8 cellular contexts compared by ENCODE assay signal in the genomic region with DNA sequence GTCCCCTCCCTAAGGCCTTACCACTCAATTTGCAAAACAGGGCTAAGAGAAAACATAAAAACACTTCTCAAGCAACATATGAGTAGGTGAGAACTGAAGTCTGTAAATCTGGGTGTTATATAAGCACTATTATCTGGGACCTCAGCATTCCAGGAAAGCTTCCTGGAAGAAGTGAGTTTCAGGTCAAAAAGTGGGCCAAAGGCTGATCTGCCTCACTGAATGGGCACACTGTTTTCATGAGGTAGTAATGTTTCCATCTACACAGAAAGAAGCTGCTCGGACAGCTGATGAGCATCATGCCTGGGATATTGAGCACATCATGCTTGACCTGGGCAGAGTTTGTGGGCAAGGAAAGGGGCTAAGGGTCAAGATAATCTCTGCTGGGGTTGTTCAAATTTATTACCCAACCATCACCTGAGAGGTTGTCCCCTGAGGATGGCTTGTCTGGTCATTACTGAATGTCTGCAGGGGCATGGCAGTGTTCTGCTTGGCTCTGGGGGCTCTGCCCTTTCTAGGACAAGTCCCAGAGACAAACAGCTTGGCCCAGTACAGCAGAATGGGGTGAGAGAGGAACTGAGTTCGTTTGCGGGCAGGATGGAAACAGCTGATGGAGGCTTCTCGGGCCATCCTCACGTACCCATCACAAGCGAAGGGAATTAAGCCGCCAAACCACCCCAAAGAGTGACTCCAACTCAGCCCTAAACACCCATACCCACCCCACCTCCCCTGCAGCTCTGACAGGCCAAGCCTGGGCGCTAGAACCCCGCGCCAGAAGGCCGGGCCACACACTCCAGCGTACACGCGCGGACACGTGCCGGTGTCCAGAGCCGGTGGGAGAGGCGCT. TPM values are rescaled to one million over a fixed set of nuclear protein-coding genes. Genes with fewer than 3 reads are reported as not detected.
DNase-seq lines count a peak whose midpoint lies in the region; ATAC-seq and TF ChIP-seq lines count a peak whose summit lies in the region.

No MANE protein-coding gene starts in this region.

- POLR2A ChIA-PET in Caco-2 (lab: Charles Lee), result no interaction called here

- H3K4me1 ChIP-seq in Caco-2 (peaks cover 44% of the 10 kb centered on the region), right lobe of liver (peaks cover 0 to 13% (median 5%) of the 10 kb centered on the region in 4 donors), upper lobe of right lung (peaks cover 9% of the 10 kb centered on the region)

- 100% methylated on average over 1 of the region's 19 CpGs for WGBS in right lobe of liver (ENCODE audit: insufficient coverage, low coverage, low lambda C conversion rate, missing lambda C conversion rate)

- peak overlapping the region; percentile 25 for H3K27ac Mint-ChIP-seq in Caco-2 (ENCODE audit: unreplicated experiment)

- H3K9me3 Mint-ChIP-seq in Caco-2 (ENCODE audit: unreplicated experiment), result no peaks in the 10 kb centered on the region

- ATAC-seq in HG03139 (IDR thresholded peaks at IDR 0.05; ENCODE audit: unreplicated experiment) (peak; percentile 2), right lobe of liver (peak; percentile 3 to 31 (median 16)), upper lobe of right lung (peak; percentile 12), GM21737 (IDR thresholded peaks at IDR 0.05; ENCODE audit: unreplicated experiment) (no peak)

- H3K36me3 ChIP-seq in Caco-2 (ENCODE audit: control insufficient read depth, insufficient read depth, low read length) (no peaks in the 10 kb centered on the region), right lobe of liver (no peaks in the 10 kb centered on the region), upper lobe of right lung (no peaks in the 10 kb centered on the region)

- H3K36me3 Mint-ChIP-seq in Caco-2 (ENCODE audit: insufficient read depth, unreplicated experiment), result peaks cover 15% of the 10 kb centered on the region

- BruUV-seq in Caco-2 (replicated peaks; lab: Mats Ljungman, UMichigan), result no TSS peak

- intact Hi-C loops in Caco-2 (cut with micrococcal nuclease; ENCODE audit: unreplicated experiment), result loop anchor here (1.0 kb wide), 1 partner anchor 26 kb away; no protein-coding TSS in a partner anchor
- intact Hi-C loops in right lobe of liver (cut with DNase I), result loop anchor here in 1 of 2 donors (5.0 kb wide), 1 partner anchor 92 kb away; no protein-coding TSS in a partner anchor
- intact Hi-C loops in upper lobe of right lung (cut with DNase I), result loop anchor here (10.0 kb wide), 1 partner anchor 94 kb away; no protein-coding TSS in a partner anchor

- DNase-seq in Caco-2 (no peak), right lobe of liver (no peak), upper lobe of right lung (peak; percentile 67), COR-L47 (lab: John Stamatoyannopoulos, UW) (no peak), AG08395 (ENCODE audit: low spot score) (no peak)

- no peaks in the 10 kb centered on the region for H3K27me3 Mint-ChIP-seq in Caco-2 (ENCODE audit: insufficient read depth, unreplicated experiment)

- CTCF ChIA-PET in Caco-2 (lab: Charles Lee), result interaction anchor here (0.5 kb wide), 1 partner anchor 13 kb away, joined by 5 read pairs; no protein-coding TSS in a partner anchor

- TF ChIP-seq POLR2A in right lobe of liver (IDR thresholded peaks at IDR 0.05), result no peak

- TF ChIP-seq CTCF in Caco-2 (IDR thresholded peaks at IDR 0.05; ENCODE audit: insufficient read depth in 1 of 2, low read depth in 1 of 2, low read length in 1 of 2, severe bottlenecking in 1 of 2, unreplicated experiment in 1 of 2) (no peak), right lobe of liver (IDR thresholded peaks at IDR 0.05) (no peak), upper lobe of right lung (IDR thresholded peaks at IDR 0.05) (no peak)

- H3K27me3 ChIP-seq in Caco-2 (replicated peaks; ENCODE audit: control insufficient read depth, insufficient read depth, low read length) (no peaks in the 10 kb centered on the region), right lobe of liver (no peaks in the 10 kb centered on the region), upper lobe of right lung (no peaks in the 10 kb centered on the region)

- H3K4me3 ChIP-seq in Caco-2 (ENCODE audit: low read depth, low read length) (no peak overlapping the region), right lobe of liver (peak overlapping the region; percentile 77 to 94 (median 94)), upper lobe of right lung (peak overlapping the region; percentile 83)

- H3K4me3 Mint-ChIP-seq in Caco-2 (ENCODE audit: unreplicated experiment), result peak overlapping the region; percentile 74

- H3K9me3 ChIP-seq in Caco-2 (no peaks in the 10 kb centered on the region), right lobe of liver (no peaks in the 10 kb centered on the region), upper lobe of right lung (no peaks in the 10 kb centered on the region)

- H3K4me1 Mint-ChIP-seq in Caco-2 (ENCODE audit: low read depth, unreplicated experiment), result peaks cover 8% of the 10 kb centered on the region

- H3K27ac ChIP-seq in angular gyrus (ENCODE audit: low read depth, low read length), result peak overlapping the region; percentile 62
- H3K27ac ChIP-seq in right lobe of liver, result peak overlapping the region in 1 of 3 donors; percentile 68
- H3K27ac ChIP-seq in upper lobe of right lung, result no peak overlapping the region

RNA-seq across cellular contexts. Expression of a gene that starts 1.2 kb away (rescaled TPM):
- 45.0 and 47.9 TPM in 2 replicates for total RNA-seq in Caco-2 (2022)
- total RNA-seq in right lobe of liver, result 1 to 10 TPM; 3.2 to 7.4 (median 4.2) TPM
- 7.2 TPM for total RNA-seq in upper lobe of right lung
